In genomic region chr1:156417700-156418015, GRCh38 we compare ENCODE assay signal across 24 cellular contexts. TPM values are rescaled to one million over a fixed set of nuclear protein-coding genes. Genes with fewer than 3 reads are reported as not detected.
"Had no signal": no experiment of that assay in that cellular context is flagged by ENCODE, and none has a peak within 500 bp of the region (broad histone marks: within the 10 kb centered on the region; RNA-seq: fewer than 3 reads in every experiment).

No MANE protein-coding gene starts in this region.

- H3K36me3 Mint-ChIP-seq: activated CD4-positive, alpha-beta memory T cell treated with anti-CD3 and anti-CD28 coated beads for 36 hours; activated naive CD8-positive, alpha-beta T cell treated with anti-CD3 and anti-CD28 coated beads, Interleukin-2, amount 10 ng/mL, durations not matched to agents 7 days and 5 days; type B pancreatic cell had no signal

- ATAC-seq: effector memory CD8-positive, alpha-beta T cell; foreskin keratinocyte; lower lobe of right lung; naive thymus-derived CD8-positive, alpha-beta T cell; pancreas; right lobe of liver; stimulated activated naive CD8-positive, alpha-beta T cell treated with anti-CD3 and anti-CD28 coated beads, Interleukin-15, amount 100 ng/mL, for 72 hours had no signal

- H3K27ac Mint-ChIP-seq: activated CD4-positive, alpha-beta memory T cell treated with anti-CD3 and anti-CD28 coated beads for 36 hours; activated naive CD8-positive, alpha-beta T cell treated with anti-CD3 and anti-CD28 coated beads, Interleukin-2, amount 10 ng/mL, durations not matched to agents 7 days and 5 days; effector memory CD8-positive, alpha-beta T cell; naive thymus-derived CD8-positive, alpha-beta T cell; stimulated activated naive CD8-positive, alpha-beta T cell treated with anti-CD3 and anti-CD28 coated beads, Interleukin-15, amount 100 ng/mL, for 72 hours; T-helper 2 cell treated with Interferon-gamma antibody and Interleukin-4, amounts not matched to agents 5 μg/mL and 100 μg/mL, for 36 hours; type B pancreatic cell had no signal

- H3K4me1 ChIP-seq: foreskin keratinocyte had no signal

- H3K27me3 ChIP-seq: testis had no signal

- DNase-seq: activated CD4-positive, alpha-beta memory T cell treated with anti-CD3 and anti-CD28 coated beads for 36 hours; activated CD4-positive, alpha-beta T cell treated with anti-CD3 and anti-CD28 coated beads for 4 hours; activated naive CD8-positive, alpha-beta T cell treated with anti-CD3 and anti-CD28 coated beads, Interleukin-2, amount 10 ng/mL, durations not matched to agents 7 days and 5 days; activated T-cell treated with anti-CD3 and anti-CD28 coated beads for 4 hours; cerebellar nuclear complex; dermis blood vessel endothelial cell; effector memory CD8-positive, alpha-beta T cell; foreskin keratinocyte; islet precursor cell; lower lobe of right lung; naive thymus-derived CD8-positive, alpha-beta T cell; pancreas; right lobe of liver; small intestine; stimulated activated CD4-positive, alpha-beta T cell treated with anti-CD3 and anti-CD28 coated beads, Interleukin-15, amount 100 ng/mL, for 24 hours; stimulated activated CD4-positive, alpha-beta T cell treated with anti-CD3 and anti-CD28 coated beads, Interleukin-2, amount 100 ng/mL, for 48 hours; stimulated activated naive CD8-positive, alpha-beta T cell treated with anti-CD3 and anti-CD28 coated beads, Interleukin-15, amount 100 ng/mL, for 72 hours; testis had no signal

- H3K4me3 ChIP-seq: lower lobe of right lung, pancreas, right lobe of liver, testis had no signal

- H3K9me3 ChIP-seq: lower lobe of right lung, pancreas, right lobe of liver, testis had no signal

- H3K4me3 Mint-ChIP-seq: activated CD4-positive, alpha-beta memory T cell treated with anti-CD3 and anti-CD28 coated beads for 36 hours; activated naive CD8-positive, alpha-beta T cell treated with anti-CD3 and anti-CD28 coated beads, Interleukin-2, amount 10 ng/mL, durations not matched to agents 7 days and 5 days; naive thymus-derived CD8-positive, alpha-beta T cell; stimulated activated naive CD8-positive, alpha-beta T cell treated with anti-CD3 and anti-CD28 coated beads, Interleukin-15, amount 100 ng/mL, for 72 hours; T-helper 2 cell treated with Interferon-gamma antibody and Interleukin-4, amounts not matched to agents 5 μg/mL and 100 μg/mL, for 36 hours; type B pancreatic cell had no signal

- H3K27ac ChIP-seq: epithelial cell of prostate, foreskin keratinocyte, lower lobe of right lung, pancreas, right lobe of liver, testis had no signal

- H3K36me3 ChIP-seq: lower lobe of right lung, pancreas, right lobe of liver had no signal

- H3K9me3 Mint-ChIP-seq: activated CD4-positive, alpha-beta memory T cell treated with anti-CD3 and anti-CD28 coated beads for 36 hours; activated naive CD8-positive, alpha-beta T cell treated with anti-CD3 and anti-CD28 coated beads, Interleukin-2, amount 10 ng/mL, durations not matched to agents 7 days and 5 days; effector memory CD8-positive, alpha-beta T cell; naive thymus-derived CD8-positive, alpha-beta T cell; stimulated activated naive CD8-positive, alpha-beta T cell treated with anti-CD3 and anti-CD28 coated beads, Interleukin-15, amount 100 ng/mL, for 72 hours; T-helper 2 cell treated with Interferon-gamma antibody and Interleukin-4, amounts not matched to agents 5 μg/mL and 100 μg/mL, for 36 hours had no signal

RNA-seq across cellular contexts. Expression of gene RHBG, which starts 48.6 kb away (rescaled TPM):
- total RNA-seq: activated CD4-positive, alpha-beta memory T cell treated with anti-CD3 and anti-CD28 coated beads for 36 hours; activated naive CD8-positive, alpha-beta T cell treated with anti-CD3 and anti-CD28 coated beads, Interleukin-2, amount 10 ng/mL, durations not matched to agents 7 days and 5 days; dermis blood vessel endothelial cell; fibroblast of lung; lower lobe of right lung; mesenteric fat pad; naive thymus-derived CD8-positive, alpha-beta T cell; pulmonary artery endothelial cell had no signal
